ENCODE assay signal across 30 cellular contexts in genomic region chr13:109151255-109151654, GRCh38.
DNase-seq lines count a peak whose midpoint lies in the region; ATAC-seq and TF ChIP-seq lines count a peak whose summit lies in the region.
"Had no signal": no experiment of that assay in that cellular context is flagged by ENCODE, and none has a peak within 500 bp of the region (broad histone marks: within the 10 kb centered on the region; RNA-seq: fewer than 3 reads in every experiment).

No MANE protein-coding gene starts in this region.

- H3K9ac ChIP-seq in mammary epithelial cell (ENCODE audit: insufficient read depth, low read length): peak overlapping the region; percentile 45

- in situ Hi-C loops in mammary epithelial cell (cut with MboI; ENCODE audit: low sequenced_read_pairs in 2 of 2): loop anchor here (5.0 to 10.0 kb wide), 3 partner anchors 104 to 186 kb away; no protein-coding TSS in a partner anchor

- H3K4me2 ChIP-seq in mammary epithelial cell (ENCODE audit: insufficient read depth, low read depth, low read length): peak overlapping the region; percentile 69

- no peak for TF ChIP-seq POLR2A in breast epithelium (IDR thresholded peaks at IDR 0.05)

- peak; percentile 35 for ATAC-seq in foreskin keratinocyte
- ATAC-seq: activated CD8-positive, alpha-beta T cell treated with anti-CD3 and anti-CD28 coated beads for 36 hours; heart right ventricle; lower lobe of right lung; mucosa of descending colon; natural killer cell; stimulated activated memory B cell treated with anti-CD40 and anti-IgM and Interleukin-4, amounts not matched to agents 10 μg/mL and 1 μg/mL and 100 μg/mL, for 72 hours had no signal

- H3K36me3 ChIP-seq in breast epithelium (no peaks in the 10 kb centered on the region), mammary epithelial cell (ENCODE audit: insufficient read depth, low read length) (no peaks in the 10 kb centered on the region), ascending aorta (no peaks in the 10 kb centered on the region)
- H3K36me3 ChIP-seq: cardiac muscle cell, colonic mucosa, esophagus muscularis mucosa, heart right ventricle, lower lobe of right lung, transverse colon had no signal

- dilution Hi-C loops in mammary epithelial cell (cut with HindIII; ENCODE audit: low sequenced_read_pairs): loop anchor here (5.0 kb wide), 1 partner anchor 46 kb away; no protein-coding TSS in a partner anchor

- H3K9me3 ChIP-seq in breast epithelium (no peaks in the 10 kb centered on the region), mammary epithelial cell (replicated peaks; ENCODE audit: insufficient read depth, low read length) (no peaks in the 10 kb centered on the region), ascending aorta (no peaks in the 10 kb centered on the region)
- H3K9me3 ChIP-seq: colonic mucosa, esophagus muscularis mucosa, heart right ventricle, lower lobe of right lung, mucosa of descending colon, transverse colon had no signal

- peaks cover 11% of the 10 kb centered on the region for H3K36me3 Mint-ChIP-seq in MCF 10A (ENCODE audit: insufficient read depth, unreplicated experiment)
- H3K36me3 Mint-ChIP-seq: activated naive CD4-positive, alpha-beta T cell treated with anti-CD3 and anti-CD28 coated beads, Interleukin-2, amount 50 U/mL, for 24 hours; natural killer cell; stimulated activated memory B cell treated with anti-CD40 and anti-IgM and Interleukin-4, amounts not matched to agents 10 μg/mL and 1 μg/mL and 100 μg/mL, for 72 hours had no signal

- H3K79me2 ChIP-seq in mammary epithelial cell (ENCODE audit: insufficient read depth, low read length): no peaks in the 10 kb centered on the region

- no peaks in the 10 kb centered on the region for H4K20me1 ChIP-seq in mammary epithelial cell (ENCODE audit: insufficient read depth, low read length)

- H3K4me1 ChIP-seq in breast epithelium (no peaks in the 10 kb centered on the region), mammary epithelial cell (ENCODE audit: insufficient read depth, low read length) (peaks cover 72% of the 10 kb centered on the region), foreskin keratinocyte (peaks cover 59% of the 10 kb centered on the region), ascending aorta (peaks cover 0 to 12% of the 10 kb centered on the region in 2 donors)
- H3K4me1 ChIP-seq: colonic mucosa, transverse colon had no signal

- intact Hi-C loops in MCF 10A (cut with micrococcal nuclease) (no loop called here), breast epithelium (cut with DNase I; ENCODE audit: low total_unique reads) (no loop called here), mammary epithelial cell (cut with micrococcal nuclease) (no loop called here), ascending aorta (cut with DNase I) (no loop called here)

- H3K27me3 ChIP-seq in breast epithelium: no peaks in the 10 kb centered on the region
- H3K27me3 ChIP-seq in mammary epithelial cell (ENCODE audit: insufficient read depth, low read length): no peaks in the 10 kb centered on the region
- H3K27me3 ChIP-seq in foreskin keratinocyte: no peaks in the 10 kb centered on the region
- no peaks in the 10 kb centered on the region for H3K27me3 ChIP-seq in ascending aorta
- H3K27me3 ChIP-seq: cardiac muscle cell, colonic mucosa, esophagus muscularis mucosa had no signal

- BruUV-seq in MCF 10A (replicated peaks; lab: Mats Ljungman, UMichigan) (no TSS peak), mammary epithelial cell (replicated peaks; lab: Mats Ljungman, UMichigan) (no TSS peak)

- 3% methylated on average over 3 of the region's 3 CpGs for WGBS in mammary epithelial cell (ENCODE audit: low coverage, missing lambda C conversion rate)

- H3K27me3 Mint-ChIP-seq in MCF 10A (ENCODE audit: insufficient read depth, unreplicated experiment): no peaks in the 10 kb centered on the region
- H3K27me3 Mint-ChIP-seq: activated CD8-positive, alpha-beta T cell treated with anti-CD3 and anti-CD28 coated beads for 36 hours; activated naive CD4-positive, alpha-beta T cell treated with anti-CD3 and anti-CD28 coated beads, Interleukin-2, amount 50 U/mL, for 24 hours; CD4-positive, alpha-beta T cell had no signal

- POLR2A ChIA-PET in MCF 10A (lab: Yijun Ruan, JAX): interaction anchor here (0.7 to 3.8 kb wide), 15 partner anchors 47 to 962 kb away, joined by 3 to 20 read pairs (median 7); no protein-coding TSS in a partner anchor

- peak overlapping the region; percentile 77 for H3K27ac Mint-ChIP-seq in MCF 10A (ENCODE audit: low read depth, unreplicated experiment)
- H3K27ac Mint-ChIP-seq: activated CD8-positive, alpha-beta T cell treated with anti-CD3 and anti-CD28 coated beads for 36 hours; activated naive CD4-positive, alpha-beta T cell treated with anti-CD3 and anti-CD28 coated beads, Interleukin-2, amount 50 U/mL, for 24 hours; CD4-positive, alpha-beta T cell; natural killer cell; stimulated activated memory B cell treated with anti-CD40 and anti-IgM and Interleukin-4, amounts not matched to agents 10 μg/mL and 1 μg/mL and 100 μg/mL, for 72 hours had no signal

- H3K4me1 Mint-ChIP-seq in MCF 10A (ENCODE audit: insufficient read depth, unreplicated experiment): peaks cover 57% of the 10 kb centered on the region
- H3K4me1 Mint-ChIP-seq: activated naive CD4-positive, alpha-beta T cell treated with anti-CD3 and anti-CD28 coated beads, Interleukin-2, amount 50 U/mL, for 24 hours; natural killer cell had no signal

- peak overlapping the region; percentile 25 for H2AFZ ChIP-seq in mammary epithelial cell (ENCODE audit: low read depth, low read length)

- H3K27ac ChIP-seq in breast epithelium: no peak overlapping the region
- peak overlapping the region; percentile 85 for H3K27ac ChIP-seq in mammary epithelial cell (ENCODE audit: insufficient read depth, low read depth, low read length)
- peak overlapping the region; percentile 76 for H3K27ac ChIP-seq in foreskin keratinocyte
- no peak overlapping the region for H3K27ac ChIP-seq in ascending aorta
- H3K27ac ChIP-seq: cardiac muscle cell, colonic mucosa, heart right ventricle, lower lobe of right lung, transverse colon had no signal

- no peak overlapping the region for H3K4me3 ChIP-seq in breast epithelium
- H3K4me3 ChIP-seq in mammary epithelial cell (replicated peaks in 1 of 3; ENCODE audit: insufficient read depth in 1 of 3, low read depth in 2 of 3, low read length in 3 of 3): no peak overlapping the region
- H3K4me3 ChIP-seq in ascending aorta: no peak overlapping the region
- H3K4me3 ChIP-seq: cardiac muscle cell, colonic mucosa, esophagus muscularis mucosa, heart right ventricle, lower lobe of right lung, mucosa of descending colon, transverse colon had no signal

- DNase-seq in MCF 10A (ENCODE audit: unreplicated experiment) (peak; percentile 49), breast epithelium (ENCODE audit: low spot score in 2 of 2) (no peak), mammary epithelial cell (peak; percentile 77), foreskin keratinocyte (peak; percentile 83 to 89), ascending aorta (ENCODE audit: low spot score in 2 of 2) (no peak), GOT3 (lab: John Stamatoyannopoulos, UW) (no peak)
- no peak for DNase-seq in activated naive CD4-positive, alpha-beta T cell treated with anti-CD3 and anti-CD28 coated beads, Interleukin-2, amount 50 U/mL, for 16 hours
- no peak for DNase-seq in activated effector memory CD4-positive, alpha-beta T cell treated with Interleukin-2 at 50 U/mL for 16 hours
- DNase-seq: 8988T; activated CD4-positive, alpha-beta T cell treated with anti-CD3 and anti-CD28 coated beads for 1 hour; activated CD8-positive, alpha-beta T cell treated with anti-CD3 and anti-CD28 coated beads for 36 hours; AML-193; CD4-positive, alpha-beta T cell; colonic mucosa; effector memory CD4-positive, alpha-beta T cell; heart right ventricle; lower lobe of right lung; mucosa of descending colon; natural killer cell; NCI-H1417 treated with DMSO at 0.1 percent for 48 hours; NCI-H2081; NCI-H524 treated with DMSO at 0.1 percent for 48 hours; occipital lobe; SHP77; SW 1271; transverse colon had no signal

- no peaks in the 10 kb centered on the region for H3K9me3 Mint-ChIP-seq in MCF 10A (ENCODE audit: unreplicated experiment)
- H3K9me3 Mint-ChIP-seq: activated CD8-positive, alpha-beta T cell treated with anti-CD3 and anti-CD28 coated beads for 36 hours; activated naive CD4-positive, alpha-beta T cell treated with anti-CD3 and anti-CD28 coated beads, Interleukin-2, amount 50 U/mL, for 24 hours; CD4-positive, alpha-beta T cell; natural killer cell; stimulated activated memory B cell treated with anti-CD40 and anti-IgM and Interleukin-4, amounts not matched to agents 10 μg/mL and 1 μg/mL and 100 μg/mL, for 72 hours had no signal

- CTCF ChIA-PET in MCF 10A (lab: Yijun Ruan, JAX) (interaction anchor here (0.6 to 0.9 kb wide), 2 partner anchors 47 to 1074 kb away, joined by 3 read pairs; no protein-coding TSS in a partner anchor), mammary epithelial cell (lab: Charles Lee; ENCODE audit: low non-redundant PET) (no interaction called here)

- H3K4me3 Mint-ChIP-seq in MCF 10A (ENCODE audit: unreplicated experiment): no peak overlapping the region
- H3K4me3 Mint-ChIP-seq: activated CD8-positive, alpha-beta T cell treated with anti-CD3 and anti-CD28 coated beads for 36 hours; activated naive CD4-positive, alpha-beta T cell treated with anti-CD3 and anti-CD28 coated beads, Interleukin-2, amount 50 U/mL, for 24 hours; CD4-positive, alpha-beta T cell; natural killer cell; stimulated activated memory B cell treated with anti-CD40 and anti-IgM and Interleukin-4, amounts not matched to agents 10 μg/mL and 1 μg/mL and 100 μg/mL, for 72 hours had no signal

- TF ChIP-seq CTCF in MCF 10A (IDR thresholded peaks at IDR 0.05; ENCODE audit: unreplicated experiment) (no peak), breast epithelium (IDR thresholded peaks at IDR 0.05) (no peak), mammary epithelial cell (conservative IDR thresholded peaks at IDR 0.05 in 1 of 2, IDR thresholded peaks at IDR 0.05 in 1 of 2; ENCODE audit: extremely low read depth in 1 of 2, insufficient read depth in 1 of 2, low read depth in 1 of 2, low read length in 2 of 2) (no peak), foreskin keratinocyte (conservative IDR thresholded peaks at IDR 0.05) (no peak), ascending aorta (IDR thresholded peaks at IDR 0.05) (no peak)

Comparison
In these comparisons a context has a peak if more than half of its experiments do, and no peak if none do; other contexts are left out.
1. DNase-seq: peak in MCF 10A (single experiment), mammary epithelial cell (single experiment) and foreskin keratinocyte (2 of 2); none in breast epithelium (0 of 2), activated naive CD4-positive, alpha-beta T cell treated with anti-CD3 and anti-CD28 coated beads, Interleukin-2, amount 50 U/mL, for 16 hours (single experiment), ascending aorta (0 of 2), activated effector memory CD4-positive, alpha-beta T cell treated with Interleukin-2 at 50 U/mL for 16 hours (single experiment) and GOT3 (single experiment).
2. H3K27ac ChIP-seq: peak in mammary epithelial cell (single experiment) and foreskin keratinocyte (single experiment); none in breast epithelium (0 of 2) and ascending aorta (0 of 2).